ENCODE assay signal across 18 cellular contexts in genomic region chr9:125784286-125785049, GRCh38. TPM values are rescaled to one million over a fixed set of nuclear protein-coding genes. Genes with fewer than 3 reads are reported as not detected.
DNase-seq lines count a peak whose midpoint lies in the region; ATAC-seq, FAIRE-seq and TF ChIP-seq lines count a peak whose summit lies in the region.
"Had no signal": no experiment of that assay in that cellular context is flagged by ENCODE, and none has a peak within 500 bp of the region (broad histone marks: within the 10 kb centered on the region; RNA-seq: fewer than 3 reads in every experiment).

No MANE protein-coding gene starts in this region.

- H3K4me3 ChIP-seq in MG63 = no peak overlapping the region
- H3K4me3 ChIP-seq in retinal pigment epithelial cell (ENCODE audit: low read length) = no peak overlapping the region
- H3K4me3 ChIP-seq: K562, tibial artery had no signal

- no peak for DNase-seq in T-helper 2 cell treated with Interferon-gamma antibody and Interleukin-4, amounts not matched to agents 5 μg/mL and 100 μg/mL, for 36 hours (ENCODE audit: low spot score)
- DNase-seq in T-helper 2 cell = no peak
- DNase-seq in MG63 = peak; percentile 27
- peak; percentile 63 for DNase-seq in dedifferentiated amniotic fluid mesenchymal stem cell (ENCODE audit: extremely low spot score)
- DNase-seq in retinal pigment epithelial cell (ENCODE audit: low read depth) = peak; percentile 57
- DNase-seq in GM12892 (ENCODE audit: insufficient read length) = no peak
- no peak for DNase-seq in pons (ENCODE audit: low spot score)
- DNase-seq: 8988T; activated naive CD4-positive, alpha-beta T cell treated with anti-CD3 and anti-CD28 coated beads, Interleukin-2, amount 10 ng/mL, durations not matched to agents 7 days and 5 days; hippocampal formation; mesendoderm; NCI-H187 treated with DMSO at 0.1 percent for 48 hours; NCI-H748 treated with DMSO at 0.1 percent for 48 hours; retina; SHP77 treated with DMSO at 0.1 percent for 48 hours; tibial artery had no signal

- H3K27me3 Mint-ChIP-seq in T-helper 2 cell treated with Interferon-gamma antibody and Interleukin-4, amounts not matched to agents 5 μg/mL and 100 μg/mL, for 36 hours (ENCODE audit: low read depth) = no peaks in the 10 kb centered on the region
- H3K27me3 Mint-ChIP-seq: activated naive CD4-positive, alpha-beta T cell treated with anti-CD3 and anti-CD28 coated beads, Interleukin-2, amount 10 ng/mL, durations not matched to agents 7 days and 5 days had no signal

- no peak for ATAC-seq in GM19035 (IDR thresholded peaks at IDR 0.05; ENCODE audit: unreplicated experiment)
- ATAC-seq: K562 had no signal

- H3K4me3 Mint-ChIP-seq in T-helper 2 cell treated with Interferon-gamma antibody and Interleukin-4, amounts not matched to agents 5 μg/mL and 100 μg/mL, for 36 hours = peak overlapping the region; percentile 9
- H3K4me3 Mint-ChIP-seq: activated naive CD4-positive, alpha-beta T cell treated with anti-CD3 and anti-CD28 coated beads, Interleukin-2, amount 10 ng/mL, durations not matched to agents 7 days and 5 days had no signal

- H3K27me3 ChIP-seq in MG63 = no peaks in the 10 kb centered on the region
- H3K27me3 ChIP-seq: tibial artery had no signal

- H3K36me3 Mint-ChIP-seq in T-helper 2 cell treated with Interferon-gamma antibody and Interleukin-4, amounts not matched to agents 5 μg/mL and 100 μg/mL, for 36 hours (ENCODE audit: low read depth) = peaks cover 22% of the 10 kb centered on the region

- no peak for TF ChIP-seq CTCF in retinal pigment epithelial cell (conservative IDR thresholded peaks at IDR 0.05; ENCODE audit: low read depth, low read length)

- peak overlapping the region; percentile 48 for H3K27ac Mint-ChIP-seq in T-helper 2 cell treated with Interferon-gamma antibody and Interleukin-4, amounts not matched to agents 5 μg/mL and 100 μg/mL, for 36 hours
- H3K27ac Mint-ChIP-seq: activated naive CD4-positive, alpha-beta T cell treated with anti-CD3 and anti-CD28 coated beads, Interleukin-2, amount 10 ng/mL, durations not matched to agents 7 days and 5 days had no signal

- peaks cover 7% of the 10 kb centered on the region; the same call in 1 of the 2 replicates for H3K9me3 ChIP-seq in MG63
- H3K9me3 ChIP-seq: tibial artery had no signal

- no peak for FAIRE-seq in GM12892 (lab: Jason Lieb, UNC)
- FAIRE-seq: K562 had no signal

- H3K9me3 Mint-ChIP-seq in T-helper 2 cell treated with Interferon-gamma antibody and Interleukin-4, amounts not matched to agents 5 μg/mL and 100 μg/mL, for 36 hours = peaks cover 4% of the 10 kb centered on the region
- H3K9me3 Mint-ChIP-seq: activated naive CD4-positive, alpha-beta T cell treated with anti-CD3 and anti-CD28 coated beads, Interleukin-2, amount 10 ng/mL, durations not matched to agents 7 days and 5 days had no signal

- TF ChIP-seq POLR2A in GM12892 (IDR thresholded peaks at IDR 0.05; ENCODE audit: low read depth, low read length) = no peak

- H3K4me1 Mint-ChIP-seq in T-helper 2 cell treated with Interferon-gamma antibody and Interleukin-4, amounts not matched to agents 5 μg/mL and 100 μg/mL, for 36 hours (ENCODE audit: low read depth) = peaks cover 19% of the 10 kb centered on the region

- H3K36me3 ChIP-seq in MG63 = no peaks in the 10 kb centered on the region

RNA-seq across cellular contexts. Expression of gene PBX3, which starts 37.3 kb away (rescaled TPM):
- 12.4 and 18.7 TPM in 2 replicates for total RNA-seq in MG63 (2014; rRNA removed; shearing (Covaris generic); ENCODE audit: low replicate concordance)
- 25.3 TPM for polyA plus RNA-seq in GM12892 (2012; ENCODE audit: missing spikeins)

Comparison
In these comparisons a context has a peak if more than half of its experiments do, and no peak if none do; other contexts are left out.
1. DNase-seq: peak in MG63 (single experiment), dedifferentiated amniotic fluid mesenchymal stem cell (single experiment) and retinal pigment epithelial cell (single experiment); none in T-helper 2 cell treated with Interferon-gamma antibody and Interleukin-4, amounts not matched to agents 5 μg/mL and 100 μg/mL, for 36 hours (single experiment), T-helper 2 cell (0 of 5), GM12892 (single experiment) and pons (single experiment).